Comparison of ENCODE assay signal across 9 cellular contexts in the genomic region with DNA sequence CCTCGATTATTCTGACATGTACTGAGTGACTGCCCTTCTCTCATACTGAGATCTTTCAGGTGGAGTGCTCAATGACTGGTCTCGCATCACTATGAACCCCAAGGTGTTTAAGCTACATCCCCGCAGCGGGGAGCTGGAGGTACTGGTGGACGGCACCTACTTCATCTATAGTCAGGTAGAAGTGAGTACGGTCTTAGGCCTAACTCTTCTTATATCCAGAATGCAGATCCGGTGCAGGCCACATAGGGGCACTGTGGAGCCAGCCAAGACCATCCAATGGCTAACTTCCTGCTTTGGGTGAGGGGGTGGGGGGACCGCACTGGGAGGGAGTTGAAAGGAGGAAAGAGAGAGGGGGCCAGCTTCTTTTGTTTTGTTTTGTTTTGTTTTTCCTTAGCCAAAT. TPM values are rescaled to one million over a fixed set of nuclear protein-coding genes. Genes with fewer than 3 reads are reported as not detected.
DNase-seq lines count a peak whose midpoint lies in the region; ATAC-seq, FAIRE-seq and TF ChIP-seq lines count a peak whose summit lies in the region.
"Had no signal": no experiment of that assay in that cellular context is flagged by ENCODE, and none has a peak within 500 bp of the region (broad histone marks: within the 10 kb centered on the region; RNA-seq: fewer than 3 reads in every experiment).

No MANE protein-coding gene starts in this region.

- H3K4me2 ChIP-seq in endothelial cell of umbilical vein (ENCODE audit: insufficient read depth, low read length): no peak overlapping the region

- H3K4me1 ChIP-seq in endothelial cell of umbilical vein (ENCODE audit: control insufficient read depth, extremely low read depth, insufficient read depth, low read length): peaks cover 11% of the 10 kb centered on the region
- no peaks in the 10 kb centered on the region for H3K4me1 ChIP-seq in psoas muscle

- POLR2A ChIA-PET in endothelial cell of umbilical vein (lab: Charles Lee): no interaction called here

- peak; percentile 93 for FAIRE-seq in endothelial cell of umbilical vein (lab: Jason Lieb, UNC)

- no peaks in the 10 kb centered on the region for H3K9me3 ChIP-seq in endothelial cell of umbilical vein (replicated peaks; ENCODE audit: control insufficient read depth, insufficient read depth, low read length)
- H3K9me3 ChIP-seq in psoas muscle: no peaks in the 10 kb centered on the region

- BruUV-seq in endothelial cell of umbilical vein (replicated peaks; lab: Mats Ljungman, UMichigan): no TSS peak

- H3K9ac ChIP-seq in endothelial cell of umbilical vein (replicated peaks; ENCODE audit: extremely low read depth, insufficient read depth, low read length): no peak overlapping the region

- dilution Hi-C loops in endothelial cell of umbilical vein (cut with MboI; ENCODE audit: extremely low pct_ligation_motif_present, low sequenced_read_pairs): no loop called here

- WGBS in psoas muscle, 3 donors: 68 to 80% (median 78%) methylated on average over 7 to 8 of the region's 8 CpGs

- H3K9me1 ChIP-seq in endothelial cell of umbilical vein (replicated peaks; ENCODE audit: control insufficient read depth, extremely low read depth, insufficient read depth, low read length): no peaks in the 10 kb centered on the region

- H3K27me3 ChIP-seq in endothelial cell of umbilical vein (ENCODE audit: control insufficient read depth in 2 of 2, insufficient read depth in 2 of 2, low read length in 2 of 2) (no peaks in the 10 kb centered on the region), psoas muscle (ENCODE audit: insufficient read depth in 3 of 3, low read length in 2 of 3) (peaks cover 0 to 21% (median 0%) of the 10 kb centered on the region in 3 donors)

- intact Hi-C loops in endothelial cell of umbilical vein (cut with micrococcal nuclease) (loop anchor here (1.0 to 5.0 kb wide), 4 partner anchors 64 to 611 kb away; no protein-coding TSS in a partner anchor), psoas muscle (cut with DNase I) (loop anchor here (5.0 kb wide), 1 partner anchor 496 kb away; no protein-coding TSS in a partner anchor), posterior vena cava (cut with DNase I) (loop anchor here in 1 of 2 donors (5.0 kb wide), 1 partner anchor 496 kb away; no protein-coding TSS in a partner anchor)

- no peaks in the 10 kb centered on the region for H3K79me2 ChIP-seq in endothelial cell of umbilical vein (ENCODE audit: control insufficient read depth, insufficient read depth, low read length)

- H3K4me3 ChIP-seq in endothelial cell of umbilical vein (replicated peaks in 1 of 3; ENCODE audit: insufficient read depth in 1 of 3, low read depth in 1 of 3, low read length in 3 of 3) (no peak overlapping the region), psoas muscle (no peak overlapping the region)

- TF ChIP-seq POLR2A in endothelial cell of umbilical vein (IDR thresholded peaks at IDR 0.05; ENCODE audit: low read depth, low read length): no peak

- H3K36me3 ChIP-seq in endothelial cell of umbilical vein (ENCODE audit: control insufficient read depth in 2 of 2, extremely low read depth in 1 of 2, insufficient read depth in 2 of 2, low read length in 2 of 2) (no peaks in the 10 kb centered on the region), psoas muscle (ENCODE audit: insufficient read depth in 1 of 2, low read depth in 1 of 2) (no peaks in the 10 kb centered on the region)

- TF ChIP-seq CTCF in endothelial cell of umbilical vein (IDR thresholded peaks at IDR 0.05; ENCODE audit: extremely low read depth in 1 of 2, insufficient read depth in 1 of 2, low read depth in 1 of 2, low read length in 2 of 2): peak; percentile 40 to 63
- TF ChIP-seq CTCF in psoas muscle (IDR thresholded peaks at IDR 0.05): peak; percentile 38

- in situ Hi-C loops in ACHN (cut with HindIII; ENCODE audit: low pct_ligation_motif_present, low pct_unique_long_range_greater_than_20kb, low sequenced_read_pairs): no loop called here

- no peak overlapping the region for H3K27ac ChIP-seq in endothelial cell of umbilical vein (ENCODE audit: insufficient read depth, low read depth, low read length)
- no peak overlapping the region for H3K27ac ChIP-seq in psoas muscle

- ATAC-seq in HG02885 (IDR thresholded peaks at IDR 0.05; ENCODE audit: poor library complexity, unreplicated experiment): peak; percentile 68
- peak in 3 of 4 donors; percentile 49 to 59 (median 58) for ATAC-seq in psoas muscle
- no peak for ATAC-seq in HG03097 (IDR thresholded peaks at IDR 0.05; ENCODE audit: low FRiP score, unreplicated experiment)

- CTCF ChIA-PET in endothelial cell of umbilical vein (lab: Charles Lee): interaction anchor here (0.7 to 9.0 kb wide), 13 partner anchors 12 to 1206 kb away, joined by 3 to 207 read pairs (median 5); a partner anchor contains a TSS

- H4K20me1 ChIP-seq in endothelial cell of umbilical vein (replicated peaks; ENCODE audit: control insufficient read depth, extremely low read depth, insufficient read depth, low read length): no peaks in the 10 kb centered on the region

- peak; percentile 37 for DNase-seq in ACHN
- peak; percentile 64 for DNase-seq in ELF-1 (ENCODE audit: low read depth, low spot score)
- peak; percentile 21 for DNase-seq in RKO (ENCODE audit: low spot score)
- DNase-seq in endothelial cell of umbilical vein (ENCODE audit: low read depth, low spot score): peak; percentile 61
- DNase-seq in psoas muscle: no peak
- DNase-seq in posterior vena cava (ENCODE audit: low spot score): no peak

- H2AFZ ChIP-seq in endothelial cell of umbilical vein (ENCODE audit: low read depth, low read length): no peak overlapping the region

TF ChIP-seq in endothelial cell of umbilical vein, 7 proteins besides CTCF, POLR2A, EP300 and RAD21:
- no peak for TF ChIP-seq POLR2AphosphoS5 (IDR thresholded peaks at IDR 0.05; ENCODE audit: insufficient read depth, low read depth, low read length)
- TF ChIP-seq JUN (IDR thresholded peaks at IDR 0.05; ENCODE audit: borderline replicate concordance, insufficient read depth, insufficient read length, low read depth): no peak
- no peak for TF ChIP-seq MYC (IDR thresholded peaks at IDR 0.05; ENCODE audit: low read depth, low read length)
- no peak for TF ChIP-seq GATA2 (IDR thresholded peaks at IDR 0.05; ENCODE audit: insufficient read depth, insufficient read length, low read depth, low read length)
- TF ChIP-seq, protein P1, sequence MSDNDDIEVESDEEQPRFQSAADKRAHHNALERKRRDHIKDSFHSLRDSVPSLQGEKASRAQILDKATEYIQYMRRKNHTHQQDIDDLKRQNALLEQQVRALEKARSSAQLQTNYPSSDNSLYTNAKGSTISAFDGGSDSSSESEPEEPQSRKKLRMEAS (IDR thresholded peaks at IDR 0.05; ENCODE audit: insufficient read depth, insufficient read length): no peak
- no peak for TF ChIP-seq EZH2 (IDR thresholded peaks at IDR 0.05; ENCODE audit: borderline replicate concordance, low read depth, low read length, severe bottlenecking)
- TF ChIP-seq FOS (IDR thresholded peaks at IDR 0.05; ENCODE audit: borderline replicate concordance, insufficient read depth, low read length): no peak

RNA-seq across cellular contexts. Expression of a gene that starts 16.4 kb away (rescaled TPM):
- total RNA-seq in endothelial cell of umbilical vein: 0.20 and 0.21 TPM in 2 replicates
- 0.22 and 0.29 TPM in 2 replicates for polyA plus RNA-seq in endothelial cell of umbilical vein
- polyA plus RNA-seq in endothelial cell of umbilical vein (2011; cell fraction: cytosol; rRNA removed): 0.14 and 0.17 TPM in 2 replicates
- polyA plus RNA-seq in endothelial cell of umbilical vein (2011; cell fraction: nucleus; rRNA removed): 0.47 and 0.73 TPM in 2 replicates
- not detected in 2 replicates for polyA plus RNA-seq in endothelial cell of umbilical vein (2012)
- not detected in 2 replicates for polyA minus RNA-seq in endothelial cell of umbilical vein
- polyA minus RNA-seq in endothelial cell of umbilical vein (2011; cell fraction: cytosol; rRNA and poly(A)+ RNA removed): not detected
- not detected in 2 replicates for polyA minus RNA-seq in endothelial cell of umbilical vein (2011; cell fraction: nucleus; rRNA and poly(A)+ RNA removed)
- total RNA-seq in psoas muscle: not detected
- not detected for polyA plus RNA-seq in psoas muscle
- total RNA-seq in posterior vena cava: not detected
- total RNA-seq: temporal lobe had no signal

RNA-seq across cellular contexts. Expression of a gene that starts 28.9 kb away (rescaled TPM):
- total RNA-seq in endothelial cell of umbilical vein (not detected in 2 replicates), psoas muscle (not detected), posterior vena cava (not detected)
- polyA plus RNA-seq in endothelial cell of umbilical vein (not detected in 2 replicates), psoas muscle (not detected)
- polyA plus RNA-seq in endothelial cell of umbilical vein (2011; cell fraction: cytosol; rRNA removed): not detected in 2 replicates
- polyA plus RNA-seq in endothelial cell of umbilical vein (2011; cell fraction: nucleus; rRNA removed): not detected in 2 replicates
- not detected in 2 replicates for polyA plus RNA-seq in endothelial cell of umbilical vein (2012)
- polyA minus RNA-seq in endothelial cell of umbilical vein: not detected in 2 replicates
- not detected for polyA minus RNA-seq in endothelial cell of umbilical vein (2011; cell fraction: cytosol; rRNA and poly(A)+ RNA removed)
- not detected in 2 replicates for polyA minus RNA-seq in endothelial cell of umbilical vein (2011; cell fraction: nucleus; rRNA and poly(A)+ RNA removed)
- total RNA-seq: temporal lobe had no signal

Comparison
In these comparisons a context has a peak if more than half of its experiments do, and no peak if none do; other contexts are left out.
1. DNase-seq: peak in ACHN (single experiment), ELF-1 (single experiment), RKO (single experiment) and endothelial cell of umbilical vein (single experiment); none in psoas muscle (0 of 2) and posterior vena cava (single experiment).